ENCODE assay signal across 11 cellular contexts in the genomic region with DNA sequence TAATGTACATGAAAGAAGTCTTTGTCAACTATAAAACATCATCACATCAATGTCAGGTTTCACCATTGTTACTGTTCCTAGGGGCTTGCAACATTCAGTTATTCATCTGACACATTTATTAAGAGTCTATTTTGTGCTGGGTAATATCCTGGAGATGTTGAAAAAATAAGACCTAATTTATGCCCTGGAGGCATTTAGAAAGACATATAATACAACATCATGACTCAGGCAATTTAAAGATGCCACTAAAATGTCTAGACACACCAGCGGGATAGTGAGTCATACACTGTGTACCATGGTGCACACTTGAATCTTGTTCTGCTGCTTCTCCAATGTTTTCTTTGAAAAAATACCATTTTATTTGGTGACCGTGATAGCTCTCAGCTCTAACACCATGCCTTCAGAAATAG. TPM values are rescaled to one million over a fixed set of nuclear protein-coding genes. Genes with fewer than 3 reads are reported as not detected.
DNase-seq lines count a peak whose midpoint lies in the region; ATAC-seq and TF ChIP-seq lines count a peak whose summit lies in the region.
"Had no signal": no experiment of that assay in that cellular context is flagged by ENCODE, and none has a peak within 500 bp of the region (broad histone marks: within the 10 kb centered on the region; RNA-seq: fewer than 3 reads in every experiment).

No MANE protein-coding gene starts in this region.

- CTCF ChIA-PET in activated CD4-positive, alpha-beta T cell treated with anti-CD3 and anti-CD28 coated beads, Interleukin-2, amount 10 ng/mL, durations not matched to agents 7 days and 5 days (lab: Charles Lee): no interaction called here
- CTCF ChIA-PET in activated CD4-positive, alpha-beta T cell treated with anti-CD3 and anti-CD28 coated beads for 36 hours (lab: Charles Lee): no interaction called here

- H3K4me2 ChIP-seq in hepatocyte: peak overlapping the region; percentile 48

- WGBS in hepatocyte (ENCODE audit: low lambda C conversion rate, missing lambda C conversion rate): 48% methylated on average over 2 of the region's 2 CpGs

- H3K4me3 Mint-ChIP-seq in activated T-helper 17 cell treated with anti-CD3 and anti-CD28 coated beads, Interleukin-2, amount 50 U/mL, for 72 hours: no peak overlapping the region
- H3K4me3 Mint-ChIP-seq in type B pancreatic cell: no peak overlapping the region
- H3K4me3 Mint-ChIP-seq in activated CD4-positive, alpha-beta T cell treated with anti-CD3 and anti-CD28 coated beads, Interleukin-2, amount 10 ng/mL, durations not matched to agents 7 days and 5 days: no peak overlapping the region
- H3K4me3 Mint-ChIP-seq in activated CD4-positive, alpha-beta T cell treated with anti-CD3 and anti-CD28 coated beads for 36 hours: no peak overlapping the region
- H3K4me3 Mint-ChIP-seq: activated T-cell treated with anti-CD3 and anti-CD28 coated beads, Interleukin-2, amount 50 U/mL, for 4 hours had no signal

- no peaks in the 10 kb centered on the region for H3K4me1 Mint-ChIP-seq in activated T-helper 17 cell treated with anti-CD3 and anti-CD28 coated beads, Interleukin-2, amount 50 U/mL, for 72 hours
- H3K4me1 Mint-ChIP-seq in type B pancreatic cell (ENCODE audit: unreplicated experiment): peaks cover 15% of the 10 kb centered on the region
- H3K4me1 Mint-ChIP-seq in activated CD4-positive, alpha-beta T cell treated with anti-CD3 and anti-CD28 coated beads, Interleukin-2, amount 10 ng/mL, durations not matched to agents 7 days and 5 days: no peaks in the 10 kb centered on the region
- H3K4me1 Mint-ChIP-seq in activated CD4-positive, alpha-beta T cell treated with anti-CD3 and anti-CD28 coated beads for 36 hours: no peaks in the 10 kb centered on the region

- intact Hi-C loops in activated CD4-positive, alpha-beta T cell treated with anti-CD3 and anti-CD28 coated beads for 36 hours (cut with DNase I, micrococcal nuclease): no loop called here

- DNase-seq in SIG-M5 treated with dmso at 0.1 percent for 504 hours (lab: John Stamatoyannopoulos, UW; ENCODE audit: unreplicated experiment) (peak; percentile 40), SIG-M5 (lab: John Stamatoyannopoulos, UW) (no peak), hepatocyte (ENCODE audit: low spot score) (peak; percentile 60), type B pancreatic cell (ENCODE audit: extremely low spot score, unreplicated experiment) (no peak), COR-L47 (lab: John Stamatoyannopoulos, UW) (no peak)
- no peak for DNase-seq in activated CD4-positive, alpha-beta T cell treated with anti-CD3 and anti-CD28 coated beads, Interleukin-2, amount 10 ng/mL, durations not matched to agents 7 days and 5 days
- DNase-seq in activated CD4-positive, alpha-beta T cell treated with anti-CD3 and anti-CD28 coated beads for 36 hours: no peak
- DNase-seq: ACHN; activated T-cell treated with anti-CD3 and anti-CD28 coated beads, Interleukin-2, amount 50 U/mL, for 4 hours had no signal

- H4K20me1 ChIP-seq in hepatocyte (ENCODE audit: insufficient read depth, poor library complexity, severe bottlenecking): no peaks in the 10 kb centered on the region

- H3K27me3 Mint-ChIP-seq in activated T-helper 17 cell treated with anti-CD3 and anti-CD28 coated beads, Interleukin-2, amount 50 U/mL, for 72 hours: peaks cover 10% of the 10 kb centered on the region
- no peaks in the 10 kb centered on the region for H3K27me3 Mint-ChIP-seq in type B pancreatic cell
- peaks cover 3% of the 10 kb centered on the region for H3K27me3 Mint-ChIP-seq in activated CD4-positive, alpha-beta T cell treated with anti-CD3 and anti-CD28 coated beads, Interleukin-2, amount 10 ng/mL, durations not matched to agents 7 days and 5 days
- H3K27me3 Mint-ChIP-seq in activated CD4-positive, alpha-beta T cell treated with anti-CD3 and anti-CD28 coated beads for 36 hours: peaks cover 6% of the 10 kb centered on the region

- H3K27me3 ChIP-seq in hepatocyte: no peaks in the 10 kb centered on the region
- H3K27me3 ChIP-seq: neutrophil had no signal

- H3K9me2 ChIP-seq in hepatocyte (replicated peaks; ENCODE audit: insufficient read depth): no peaks in the 10 kb centered on the region

- no peaks in the 10 kb centered on the region for H3K36me3 ChIP-seq in hepatocyte (replicated peaks; ENCODE audit: insufficient read depth, low read depth)
- H3K36me3 ChIP-seq: neutrophil had no signal

- H3K27ac ChIP-seq in hepatocyte: peak overlapping the region; percentile 83
- H3K27ac ChIP-seq: neutrophil had no signal

- no peaks in the 10 kb centered on the region for H3K79me2 ChIP-seq in hepatocyte

- TF ChIP-seq CTCF in hepatocyte (IDR thresholded peaks at IDR 0.05; ENCODE audit: poor library complexity) (no peak), type B pancreatic cell (conservative IDR thresholded peaks at IDR 0.05) (no peak)

- H3K9me3 ChIP-seq in hepatocyte (ENCODE audit: low read depth): no peaks in the 10 kb centered on the region
- H3K9me3 ChIP-seq: neutrophil had no signal

- H3K4me1 ChIP-seq in hepatocyte (ENCODE audit: insufficient read depth): peaks cover 16% of the 10 kb centered on the region

- no peaks in the 10 kb centered on the region for H3K9me3 Mint-ChIP-seq in activated T-helper 17 cell treated with anti-CD3 and anti-CD28 coated beads, Interleukin-2, amount 50 U/mL, for 72 hours
- no peaks in the 10 kb centered on the region for H3K9me3 Mint-ChIP-seq in type B pancreatic cell
- H3K9me3 Mint-ChIP-seq in activated CD4-positive, alpha-beta T cell treated with anti-CD3 and anti-CD28 coated beads, Interleukin-2, amount 10 ng/mL, durations not matched to agents 7 days and 5 days: no peaks in the 10 kb centered on the region
- H3K9me3 Mint-ChIP-seq in activated CD4-positive, alpha-beta T cell treated with anti-CD3 and anti-CD28 coated beads for 36 hours (ENCODE audit: low read depth): no peaks in the 10 kb centered on the region
- H3K9me3 Mint-ChIP-seq: activated T-cell treated with anti-CD3 and anti-CD28 coated beads, Interleukin-2, amount 50 U/mL, for 4 hours had no signal

- H3K4me3 ChIP-seq in hepatocyte: no peak overlapping the region

- ATAC-seq in activated T-helper 17 cell treated with anti-CD3 and anti-CD28 coated beads, Interleukin-2, amount 50 U/mL, for 72 hours (replicated peaks): peak; percentile 31
- no peak for ATAC-seq in activated CD4-positive, alpha-beta T cell treated with anti-CD3 and anti-CD28 coated beads for 36 hours
- ATAC-seq: activated T-cell treated with anti-CD3 and anti-CD28 coated beads, Interleukin-2, amount 50 U/mL, for 4 hours had no signal

- POLR2A ChIA-PET in activated CD4-positive, alpha-beta T cell treated with anti-CD3 and anti-CD28 coated beads, Interleukin-2, amount 10 ng/mL, durations not matched to agents 7 days and 5 days (lab: Charles Lee): no interaction called here
- POLR2A ChIA-PET in activated CD4-positive, alpha-beta T cell treated with anti-CD3 and anti-CD28 coated beads for 36 hours (lab: Charles Lee): no interaction called here

- H3K27ac Mint-ChIP-seq in activated T-helper 17 cell treated with anti-CD3 and anti-CD28 coated beads, Interleukin-2, amount 50 U/mL, for 72 hours: no peak overlapping the region
- peak overlapping the region; percentile 44 for H3K27ac Mint-ChIP-seq in type B pancreatic cell
- no peak overlapping the region for H3K27ac Mint-ChIP-seq in activated CD4-positive, alpha-beta T cell treated with anti-CD3 and anti-CD28 coated beads, Interleukin-2, amount 10 ng/mL, durations not matched to agents 7 days and 5 days
- no peak overlapping the region for H3K27ac Mint-ChIP-seq in activated CD4-positive, alpha-beta T cell treated with anti-CD3 and anti-CD28 coated beads for 36 hours

- no peaks in the 10 kb centered on the region for H3K36me3 Mint-ChIP-seq in activated T-helper 17 cell treated with anti-CD3 and anti-CD28 coated beads, Interleukin-2, amount 50 U/mL, for 72 hours (ENCODE audit: low read depth)
- H3K36me3 Mint-ChIP-seq in type B pancreatic cell: no peaks in the 10 kb centered on the region
- no peaks in the 10 kb centered on the region for H3K36me3 Mint-ChIP-seq in activated CD4-positive, alpha-beta T cell treated with anti-CD3 and anti-CD28 coated beads, Interleukin-2, amount 10 ng/mL, durations not matched to agents 7 days and 5 days (ENCODE audit: low read depth)
- no peaks in the 10 kb centered on the region for H3K36me3 Mint-ChIP-seq in activated CD4-positive, alpha-beta T cell treated with anti-CD3 and anti-CD28 coated beads for 36 hours (ENCODE audit: low read depth)

- no peak overlapping the region for H2AFZ ChIP-seq in hepatocyte

RNA-seq across cellular contexts. Expression of a gene that starts 19.1 kb away (rescaled TPM):
- not detected for total RNA-seq in activated T-helper 17 cell treated with anti-CD3 and anti-CD28 coated beads, Interleukin-2, amount 50 U/mL, for 72 hours
- total RNA-seq in hepatocyte (12.5 and 13.5 TPM in 2 replicates), type B pancreatic cell (ENCODE audit: low replicate concordance) (0.22 TPM in 1 of 2 replicates, not detected in the other)
- polyA plus RNA-seq in hepatocyte: 8.2 and 14.6 TPM in 2 replicates
- not detected for total RNA-seq in activated CD4-positive, alpha-beta T cell treated with anti-CD3 and anti-CD28 coated beads, Interleukin-2, amount 10 ng/mL, durations not matched to agents 7 days and 5 days
- not detected for total RNA-seq in activated CD4-positive, alpha-beta T cell treated with anti-CD3 and anti-CD28 coated beads for 36 hours
- total RNA-seq: activated T-cell treated with anti-CD3 and anti-CD28 coated beads, Interleukin-2, amount 50 U/mL, for 4 hours had no signal

Comparison
In these comparisons a context has a peak if more than half of its experiments do, and no peak if none do; other contexts are left out.
1. DNase-seq: peak in SIG-M5 treated with dmso at 0.1 percent for 504 hours (single experiment) and hepatocyte (single experiment); none in SIG-M5 (single experiment), type B pancreatic cell (single experiment), activated CD4-positive, alpha-beta T cell treated with anti-CD3 and anti-CD28 coated beads, Interleukin-2, amount 10 ng/mL, durations not matched to agents 7 days and 5 days (single experiment), COR-L47 (single experiment) and activated CD4-positive, alpha-beta T cell treated with anti-CD3 and anti-CD28 coated beads for 36 hours (single experiment).
2. RNA of a gene that starts 19.1 kb away (total RNA-seq): 12.5 to 13.5 TPM in hepatocyte; 0.22 TPM in type B pancreatic cell, not detected in activated T-helper 17 cell treated with anti-CD3 and anti-CD28 coated beads, Interleukin-2, amount 50 U/mL, for 72 hours, not detected in activated CD4-positive, alpha-beta T cell treated with anti-CD3 and anti-CD28 coated beads, Interleukin-2, amount 10 ng/mL, durations not matched to agents 7 days and 5 days and not detected in activated CD4-positive, alpha-beta T cell treated with anti-CD3 and anti-CD28 coated beads for 36 hours; every median in the first group is over 10 times any median in the second.